ENCODE assay signal across 8 cellular contexts in the genomic region with DNA sequence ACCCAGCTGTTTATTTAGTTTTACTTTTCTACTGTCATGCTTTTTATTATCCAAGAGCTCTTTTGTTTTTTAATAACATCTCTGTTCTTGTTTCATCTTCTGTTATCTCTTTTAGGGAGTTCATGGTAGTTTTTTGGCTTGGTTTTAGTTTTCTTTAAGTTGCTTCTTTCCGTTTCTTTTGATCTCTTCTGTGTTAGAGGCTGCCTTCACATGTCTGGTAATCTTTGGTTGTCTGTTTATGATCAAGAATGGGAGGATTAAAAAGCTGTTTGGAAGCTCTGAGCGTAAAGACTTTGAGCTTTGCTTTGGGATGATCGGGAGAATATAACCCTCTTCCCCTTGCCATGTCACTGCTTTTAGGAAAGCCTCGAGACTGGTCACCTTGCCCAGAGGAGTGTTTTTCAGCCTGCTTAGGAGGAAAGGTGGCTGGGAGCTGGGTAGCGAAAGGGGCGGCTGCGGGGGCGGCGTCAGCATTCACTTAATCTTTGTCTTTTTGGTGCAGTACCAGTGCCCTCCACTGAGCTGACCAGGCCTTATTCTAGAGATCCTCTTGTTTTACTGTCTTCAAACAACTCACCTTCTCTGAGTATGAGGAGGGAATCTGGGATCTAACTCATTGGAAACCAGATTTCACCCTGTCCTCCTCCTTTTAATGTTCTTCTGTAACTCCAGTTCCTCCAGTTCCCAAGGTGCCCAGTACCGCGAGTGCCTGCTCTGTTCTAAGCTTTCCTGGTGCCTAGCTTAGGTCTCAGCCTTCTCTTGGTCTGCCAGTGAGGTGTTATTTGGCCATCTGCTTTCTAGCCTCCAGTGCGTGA. TPM values are rescaled to one million over a fixed set of nuclear protein-coding genes. Genes with fewer than 3 reads are reported as not detected.
DNase-seq lines count a peak whose midpoint lies in the region; ATAC-seq and TF ChIP-seq lines count a peak whose summit lies in the region.

No MANE protein-coding gene starts in this region.

- DNase-seq in AG08396 (ENCODE audit: low spot score) (peak; percentile 61), HL-60 (ENCODE audit: low read depth in 1 of 2, low spot score in 1 of 2) (peak in 1 of 2 experiments; percentile 29), dorsolateral prefrontal cortex (no peak), naive B cell (peak; percentile 7), NCI-H1048 (lab: John Stamatoyannopoulos, UW) (no peak)
- peak; percentile 88 for DNase-seq in activated CD4-positive, alpha-beta T cell treated with anti-CD3 and anti-CD28 coated beads, Interleukin-2, amount 10 ng/mL, durations not matched to agents 24 days and 14 days
- peak; percentile 72 for DNase-seq in stimulated activated naive CD4-positive, alpha-beta T cell treated with Interleukin-2 at 50 U/mL for 16 hours (lab: John Stamatoyannopoulos, UW)

- H3K36me3 Mint-ChIP-seq in activated CD4-positive, alpha-beta T cell treated with anti-CD3 and anti-CD28 coated beads, Interleukin-2, amount 10 ng/mL, durations not matched to agents 24 days and 14 days (ENCODE audit: low read depth): peaks cover 77% of the 10 kb centered on the region
- H3K36me3 Mint-ChIP-seq in naive B cell: peaks cover 40 to 51% of the 10 kb centered on the region in 2 donors

- peak overlapping the region; percentile 76 for H3K4me3 Mint-ChIP-seq in activated CD4-positive, alpha-beta T cell treated with anti-CD3 and anti-CD28 coated beads, Interleukin-2, amount 10 ng/mL, durations not matched to agents 24 days and 14 days
- H3K4me3 Mint-ChIP-seq in naive B cell: no peak overlapping the region

- peaks cover 59% of the 10 kb centered on the region for H3K4me1 Mint-ChIP-seq in activated CD4-positive, alpha-beta T cell treated with anti-CD3 and anti-CD28 coated beads, Interleukin-2, amount 10 ng/mL, durations not matched to agents 24 days and 14 days
- peaks cover 40 to 71% (median 65%) of the 10 kb centered on the region in 3 donors for H3K4me1 Mint-ChIP-seq in naive B cell

- H3K27ac ChIP-seq in HL-60 (replicated peaks) (no peak overlapping the region), dorsolateral prefrontal cortex (peak overlapping the region in 5 of 59 donors; percentile 7 to 33 (median 15))

- ATAC-seq in naive B cell (ENCODE audit: low read depth in 2 of 2) (peak; percentile 75 to 78), GM21381 (IDR thresholded peaks at IDR 0.05; ENCODE audit: unreplicated experiment) (no peak)

- H3K27me3 ChIP-seq in HL-60 (ENCODE audit: insufficient read depth, poor library complexity, severe bottlenecking) (no peaks in the 10 kb centered on the region), dorsolateral prefrontal cortex (no peaks in the 10 kb centered on the region)

- H3K27ac Mint-ChIP-seq in activated CD4-positive, alpha-beta T cell treated with anti-CD3 and anti-CD28 coated beads, Interleukin-2, amount 10 ng/mL, durations not matched to agents 24 days and 14 days: peak overlapping the region; percentile 91
- peak overlapping the region in 5 of 6 donors; percentile 1 to 93 (median 78) for H3K27ac Mint-ChIP-seq in naive B cell

- H3K4me3 ChIP-seq in HL-60 (replicated peaks; ENCODE audit: insufficient read depth, low read length): no peak overlapping the region
- peak overlapping the region in 1 of 59 donors; percentile 5 for H3K4me3 ChIP-seq in dorsolateral prefrontal cortex

- H3K9me3 Mint-ChIP-seq in activated CD4-positive, alpha-beta T cell treated with anti-CD3 and anti-CD28 coated beads, Interleukin-2, amount 10 ng/mL, durations not matched to agents 24 days and 14 days: no peaks in the 10 kb centered on the region
- H3K9me3 Mint-ChIP-seq in naive B cell: no peaks in the 10 kb centered on the region

- TF ChIP-seq CTCF in HL-60 (IDR thresholded peaks at IDR 0.05; ENCODE audit: insufficient read depth, low read length): peak; percentile 8
- TF ChIP-seq CTCF in dorsolateral prefrontal cortex (IDR thresholded peaks at IDR 0.05 in 54 of 56, conservative IDR thresholded peaks at IDR 0.05 in 2 of 56; ENCODE audit: low read depth in 1 of 56, partially characterized antibody in 56 of 56): peak in 47 of 56 donors; percentile 7 to 56 (median 35)

- intact Hi-C loops in activated CD4-positive, alpha-beta T cell treated with anti-CD3 and anti-CD28 coated beads, Interleukin-2, amount 10 ng/mL, durations not matched to agents 24 days and 14 days (cut with micrococcal nuclease): loop anchor here (1.0 kb wide), 1 partner anchor 14 kb away; no protein-coding TSS in a partner anchor
- intact Hi-C loops in dorsolateral prefrontal cortex (cut with DNase I): no loop called here

- H3K27me3 Mint-ChIP-seq in activated CD4-positive, alpha-beta T cell treated with anti-CD3 and anti-CD28 coated beads, Interleukin-2, amount 10 ng/mL, durations not matched to agents 24 days and 14 days: no peaks in the 10 kb centered on the region
- no peaks in the 10 kb centered on the region for H3K27me3 Mint-ChIP-seq in naive B cell

RNA-seq across cellular contexts. Expression of a gene that starts 15.5 kb away (rescaled TPM):
- total RNA-seq in activated CD4-positive, alpha-beta T cell treated with anti-CD3 and anti-CD28 coated beads, Interleukin-2, amount 10 ng/mL, durations not matched to agents 24 days and 14 days: 70.9 and 74.4 TPM in 2 replicates
- 10 to 100 TPM; 28.5 to 54.1 (median 41.6) TPM for total RNA-seq in dorsolateral prefrontal cortex
- 10 to 100 TPM in 2 of 6 donors, 1 to 10 TPM in 4; 5.5 to 12.4 (median 9.7) TPM for polyA plus RNA-seq in naive B cell (ENCODE audit: low read depth in 6 of 6)

RNA-seq across cellular contexts. Expression of a gene that starts 29.0 kb away (rescaled TPM):
- total RNA-seq in activated CD4-positive, alpha-beta T cell treated with anti-CD3 and anti-CD28 coated beads, Interleukin-2, amount 10 ng/mL, durations not matched to agents 24 days and 14 days: 0.43 and 1.3 TPM in 2 replicates
- 1 to 10 TPM in 72 of 120 experiments, under 1 TPM in 24, not detected in 24; 0.32 to 6.7 (median 1.6) TPM for total RNA-seq in dorsolateral prefrontal cortex
- 1 to 10 TPM in 5 of 6 donors, not detected in 1; 1.8 to 4.9 (median 3.0) TPM for polyA plus RNA-seq in naive B cell (ENCODE audit: low read depth in 6 of 6)

RNA-seq across cellular contexts. Expression of a gene that starts 57.2 kb away (rescaled TPM):
- total RNA-seq in activated CD4-positive, alpha-beta T cell treated with anti-CD3 and anti-CD28 coated beads, Interleukin-2, amount 10 ng/mL, durations not matched to agents 24 days and 14 days: 128 and 131 TPM in 2 replicates
- 10 to 100 TPM; 42.9 to 78.5 (median 62.1) TPM for total RNA-seq in dorsolateral prefrontal cortex
- 100 to 1,000 TPM; 102 to 147 (median 130) TPM for polyA plus RNA-seq in naive B cell (ENCODE audit: low read depth in 6 of 6)

Comparison
In these comparisons a context has a peak if more than half of its experiments do, and no peak if none do; other contexts are left out.
1. DNase-seq: peak in AG08396 (single experiment), activated CD4-positive, alpha-beta T cell treated with anti-CD3 and anti-CD28 coated beads, Interleukin-2, amount 10 ng/mL, durations not matched to agents 24 days and 14 days (single experiment), naive B cell (single experiment) and stimulated activated naive CD4-positive, alpha-beta T cell treated with Interleukin-2 at 50 U/mL for 16 hours (single experiment); none in dorsolateral prefrontal cortex (0 of 10) and NCI-H1048 (single experiment).